19 cellular contexts compared by ENCODE assay signal in genomic region chr6:21359926-21360325, GRCh38.
DNase-seq lines count a peak whose midpoint lies in the region; ATAC-seq and TF ChIP-seq lines count a peak whose summit lies in the region.
"Had no signal": no experiment of that assay in that cellular context is flagged by ENCODE, and none has a peak within 500 bp of the region (broad histone marks: within the 10 kb centered on the region; RNA-seq: fewer than 3 reads in every experiment).

No MANE protein-coding gene starts in this region.

- H3K9ac ChIP-seq in HUES6 (ENCODE audit: low read length), result peak overlapping the region; percentile 47
- no peak overlapping the region; the same call in 1 of the 2 replicates for H3K9ac ChIP-seq in OCI-LY3 (ENCODE audit: low read length)
- no peak overlapping the region for H3K9ac ChIP-seq in mesendoderm (ENCODE audit: low read length)
- H3K9ac ChIP-seq: GM23248 had no signal

- peak overlapping the region; percentile 74 for H2AK5ac ChIP-seq in mesendoderm (ENCODE audit: low read length)

- H3K4me2 ChIP-seq in OCI-LY3 (ENCODE audit: low read length), result 0 out of 2 replicates have a peak overlapping the region, but pooled peaks have one; percentile 7
- H3K4me2 ChIP-seq in mesendoderm (ENCODE audit: low read length), result no peak overlapping the region

- H3K4me3 Mint-ChIP-seq in stimulated activated naive CD8-positive, alpha-beta T cell treated with anti-CD3 and anti-CD28 coated beads, Interleukin-15, amount 100 ng/mL, for 72 hours, result no peak overlapping the region
- H3K4me3 Mint-ChIP-seq: CD4-positive, alpha-beta T cell; HFFc6 had no signal

- no peaks in the 10 kb centered on the region for H3K9me3 ChIP-seq in HUES6 (ENCODE audit: control insufficient read depth, insufficient read depth, low read depth, low read length)
- no peaks in the 10 kb centered on the region for H3K9me3 ChIP-seq in OCI-LY3 (ENCODE audit: insufficient read depth, low read length)
- H3K9me3 ChIP-seq in lower lobe of right lung, result no peaks in the 10 kb centered on the region
- H3K9me3 ChIP-seq: BE2C, Caco-2 had no signal

- H3K79me2 ChIP-seq in OCI-LY3 (ENCODE audit: low read length) (no peaks in the 10 kb centered on the region), mesendoderm (ENCODE audit: control insufficient read depth, insufficient read depth, low read length) (no peaks in the 10 kb centered on the region)

- H3K9me3 Mint-ChIP-seq in stimulated activated naive CD8-positive, alpha-beta T cell treated with anti-CD3 and anti-CD28 coated beads, Interleukin-15, amount 100 ng/mL, for 72 hours, result no peaks in the 10 kb centered on the region
- H3K9me3 Mint-ChIP-seq: CD4-positive, alpha-beta T cell; HFFc6 had no signal

- no peak for TF ChIP-seq CTCF in OCI-LY3 (IDR thresholded peaks at IDR 0.05; ENCODE audit: low read depth, low read length)
- no peak for TF ChIP-seq CTCF in lower lobe of right lung (IDR thresholded peaks at IDR 0.05)

- H3K27ac Mint-ChIP-seq in stimulated activated naive CD8-positive, alpha-beta T cell treated with anti-CD3 and anti-CD28 coated beads, Interleukin-15, amount 100 ng/mL, for 72 hours, result no peak overlapping the region
- H3K27ac Mint-ChIP-seq: CD4-positive, alpha-beta T cell; HFFc6 had no signal

- no peak overlapping the region for H2BK120ac ChIP-seq in mesendoderm (ENCODE audit: low read depth, low read length)

- no peak overlapping the region; the same call in 1 of the 2 replicates for H3K27ac ChIP-seq in HUES6 (ENCODE audit: low read depth, low read length)
- H3K27ac ChIP-seq in OCI-LY3 (ENCODE audit: low read length), result peak overlapping the region; percentile 31; the same call in 1 of the 2 replicates
- no peak overlapping the region for H3K27ac ChIP-seq in mesendoderm (ENCODE audit: low read depth, low read length)
- no peak overlapping the region for H3K27ac ChIP-seq in lower lobe of right lung
- H3K27ac ChIP-seq: GM23248, HL-60 had no signal

- no peak overlapping the region for H3K18ac ChIP-seq in mesendoderm (ENCODE audit: low read length)

- H3K27me3 ChIP-seq in HUES6 (ENCODE audit: control insufficient read depth, insufficient read depth, low read length) (no peaks in the 10 kb centered on the region), OCI-LY3 (ENCODE audit: low read depth, low read length) (no peaks in the 10 kb centered on the region), mesendoderm (ENCODE audit: insufficient read depth, low read length, poor library complexity) (no peaks in the 10 kb centered on the region), lower lobe of right lung (ENCODE audit: low read depth) (no peaks in the 10 kb centered on the region)
- H3K27me3 ChIP-seq: BE2C had no signal

- no peak for ATAC-seq in lower lobe of right lung
- ATAC-seq in stimulated activated naive CD8-positive, alpha-beta T cell treated with anti-CD3 and anti-CD28 coated beads, Interleukin-15, amount 100 ng/mL, for 72 hours, result no peak

- DNase-seq in ELF-1 (ENCODE audit: low read depth, low spot score) (peak; percentile 62), mesendoderm (peak; percentile 46), lower lobe of right lung (no peak), GF-D8 (lab: John Stamatoyannopoulos, UW) (no peak)
- DNase-seq in stimulated activated naive CD8-positive, alpha-beta T cell treated with anti-CD3 and anti-CD28 coated beads, Interleukin-15, amount 100 ng/mL, for 72 hours, result no peak
- DNase-seq: ACHN; BE2C; C1 segment of cervical spinal cord; CD4-positive, alpha-beta T cell; GDM1; GM23248; HCEC 1CT; HFFc6; IMR-90 had no signal

- no peaks in the 10 kb centered on the region for H4K20me1 ChIP-seq in OCI-LY3 (ENCODE audit: insufficient read depth, low read length)

- no peak overlapping the region for H3K56ac ChIP-seq in mesendoderm (ENCODE audit: low read length)

- H3K27me3 Mint-ChIP-seq in stimulated activated naive CD8-positive, alpha-beta T cell treated with anti-CD3 and anti-CD28 coated beads, Interleukin-15, amount 100 ng/mL, for 72 hours, result no peaks in the 10 kb centered on the region
- H3K27me3 Mint-ChIP-seq: CD4-positive, alpha-beta T cell had no signal

- no peak overlapping the region for H3K4ac ChIP-seq in mesendoderm (ENCODE audit: low read depth, low read length)

- H3K79me1 ChIP-seq in mesendoderm (ENCODE audit: low read length), result no peaks in the 10 kb centered on the region

- H4K8ac ChIP-seq in mesendoderm (ENCODE audit: low read depth, low read length), result no peak overlapping the region

- intact Hi-C loops in lower lobe of right lung (cut with DNase I), result no loop called here

- no peak overlapping the region for H3K23ac ChIP-seq in mesendoderm (ENCODE audit: low read length)

- no CpG with 5 or more reads among the region's 2 CpGs for WGBS in mesendoderm (ENCODE audit: extremely low coverage, insufficient coverage, low lambda C conversion rate)

- no peaks in the 10 kb centered on the region for H3K4me1 Mint-ChIP-seq in stimulated activated naive CD8-positive, alpha-beta T cell treated with anti-CD3 and anti-CD28 coated beads, Interleukin-15, amount 100 ng/mL, for 72 hours

- H2AFZ ChIP-seq in OCI-LY3 (ENCODE audit: low read depth, low read length), result peak overlapping the region; percentile 56; the same call in 1 of the 2 replicates
- H2AFZ ChIP-seq: GM23248 had no signal

- H3K36me3 ChIP-seq in HUES6 (ENCODE audit: control insufficient read depth, insufficient read depth, low read length) (no peaks in the 10 kb centered on the region; the same call in 1 of the 2 replicates), OCI-LY3 (replicated peaks; ENCODE audit: low read depth, low read length) (no peaks in the 10 kb centered on the region), mesendoderm (ENCODE audit: control insufficient read depth, insufficient read depth, low read length) (no peaks in the 10 kb centered on the region), lower lobe of right lung (no peaks in the 10 kb centered on the region)
- H3K36me3 ChIP-seq: BE2C had no signal

- H3K4me1 ChIP-seq in HUES6 (ENCODE audit: control insufficient read depth, insufficient read depth, low read length), result peaks cover 23% of the 10 kb centered on the region
- peaks cover 57% of the 10 kb centered on the region for H3K4me1 ChIP-seq in OCI-LY3 (ENCODE audit: low read length)
- H3K4me1 ChIP-seq in mesendoderm (ENCODE audit: control insufficient read depth, low read depth, low read length), result peaks cover 9% of the 10 kb centered on the region
- no peaks in the 10 kb centered on the region for H3K4me1 ChIP-seq in lower lobe of right lung

- H4K5ac ChIP-seq in mesendoderm (ENCODE audit: low read length), result no peak overlapping the region

- H2BK5ac ChIP-seq in mesendoderm (ENCODE audit: low read length), result no peak overlapping the region

- no peak overlapping the region for H3K4me3 ChIP-seq in HUES6 (ENCODE audit: low read depth, low read length)
- H3K4me3 ChIP-seq in OCI-LY3 (ENCODE audit: low read length), result no peak overlapping the region
- H3K4me3 ChIP-seq in mesendoderm (ENCODE audit: low read length), result no peak overlapping the region
- no peak overlapping the region for H3K4me3 ChIP-seq in lower lobe of right lung
- H3K4me3 ChIP-seq: GM23248, K562 had no signal

- no peak overlapping the region for H2BK15ac ChIP-seq in mesendoderm (replicated peaks; ENCODE audit: low read depth)

Comparison
In these comparisons a context has a peak if more than half of its experiments do, and no peak if none do; other contexts are left out.
1. DNase-seq: peak in ELF-1 (single experiment) and mesendoderm (single experiment); none in lower lobe of right lung (single experiment), GF-D8 (single experiment) and stimulated activated naive CD8-positive, alpha-beta T cell treated with anti-CD3 and anti-CD28 coated beads, Interleukin-15, amount 100 ng/mL, for 72 hours (0 of 2).